8 cellular contexts compared by ENCODE assay signal in the genomic region with DNA sequence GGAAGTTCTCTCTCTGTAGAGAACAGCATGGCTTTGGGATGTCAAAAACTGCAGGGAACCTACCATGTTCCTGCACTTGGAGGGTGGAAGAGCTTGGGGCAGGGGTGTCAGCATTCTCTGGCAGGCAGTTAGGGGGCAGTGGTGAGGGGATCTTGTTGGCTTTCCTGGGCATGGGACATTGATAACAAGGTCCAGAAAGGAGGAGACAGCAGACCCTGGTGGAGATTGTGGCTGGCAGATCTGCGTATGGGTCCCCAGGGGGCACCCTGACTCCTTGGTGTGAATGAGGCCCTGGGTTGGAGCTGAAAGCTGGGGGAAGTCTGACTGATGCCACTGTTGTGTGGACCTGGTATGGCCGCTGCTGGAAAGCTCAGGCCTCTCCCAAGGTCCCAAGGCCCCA.
DNase-seq lines count a peak whose midpoint lies in the region; ATAC-seq and TF ChIP-seq lines count a peak whose summit lies in the region.

No MANE protein-coding gene starts in this region.

- peak overlapping the region; percentile 63 for H3K27ac ChIP-seq in RWPE1

- no peak for DNase-seq in AG09309 (ENCODE audit: low read depth)
- DNase-seq in RWPE1 (ENCODE audit: low spot score) = no peak
- peak; percentile 73 for DNase-seq in germinal center (ENCODE audit: low spot score)
- DNase-seq in amygdala (lab: John Stamatoyannopoulos, UW) = no peak
- no peak for DNase-seq in SKM-1 (lab: John Stamatoyannopoulos, UW; ENCODE audit: unreplicated experiment)

- H3K4me3 ChIP-seq in AG09309 (ENCODE audit: control insufficient read depth, low read depth, low read length) (no peak overlapping the region), GM12875 (ENCODE audit: low read depth, low read length) (no peak overlapping the region)

- CTCF ChIA-PET in RWPE1 (lab: Yijun Ruan, JAX) = interaction anchor here (0.6 to 1.3 kb wide), 2 partner anchors 108 to 198 kb away, joined by 3 read pairs; no protein-coding TSS in a partner anchor

- TF ChIP-seq CTCF in AG09309 (IDR thresholded peaks at IDR 0.05; ENCODE audit: control insufficient read depth, insufficient read depth, low read depth, low read length, missing control alignments) (peak; percentile 69), GM12875 (IDR thresholded peaks at IDR 0.05; ENCODE audit: borderline replicate concordance, insufficient read depth, low read depth, low read length) (peak; percentile 66), RWPE1 (conservative IDR thresholded peaks at IDR 0.05; ENCODE audit: low read depth) (no peak)

- POLR2A ChIA-PET in RWPE1 (lab: Yijun Ruan, JAX; ENCODE audit: low non-redundant PET) = no interaction called here

- ATAC-seq in GM21390 (IDR thresholded peaks at IDR 0.05; ENCODE audit: unreplicated experiment) = no peak
- no peak for ATAC-seq in GM18909 (IDR thresholded peaks at IDR 0.05; ENCODE audit: poor library complexity, unreplicated experiment)
